ENCODE assay signal across 16 cellular contexts in genomic region chr7:87116315-87116714, GRCh38. TPM values are rescaled to one million over a fixed set of nuclear protein-coding genes. Genes with fewer than 3 reads are reported as not detected.
DNase-seq lines count a peak whose midpoint lies in the region; ATAC-seq, FAIRE-seq and TF ChIP-seq lines count a peak whose summit lies in the region.
"Had no signal": no experiment of that assay in that cellular context is flagged by ENCODE, and none has a peak within 500 bp of the region (broad histone marks: within the 10 kb centered on the region; RNA-seq: fewer than 3 reads in every experiment).

No MANE protein-coding gene starts in this region.

- H2AFZ ChIP-seq in GM12878 (ENCODE audit: control insufficient read depth, low read depth, low read length) = no peak overlapping the region

- intact Hi-C loops in GM12878 (cut with micrococcal nuclease; ENCODE audit: unreplicated experiment) (no loop called here), prostate gland (cut with DNase I) (no loop called here)

- H3K36me3 ChIP-seq in GM12878 (ENCODE audit: control insufficient read depth in 2 of 2, insufficient read depth in 2 of 2, low read length in 1 of 2) = no peaks in the 10 kb centered on the region
- H3K36me3 ChIP-seq in prostate gland = no peaks in the 10 kb centered on the region
- H3K36me3 ChIP-seq in brain microvascular endothelial cell (replicated peaks) = no peaks in the 10 kb centered on the region
- H3K36me3 ChIP-seq: SJSA1 had no signal

- no peak overlapping the region for H3K4me2 ChIP-seq in GM12878 (ENCODE audit: control insufficient read depth, insufficient read depth)

- no peaks in the 10 kb centered on the region for H3K27me3 ChIP-seq in GM12878 (replicated peaks in 1 of 2; ENCODE audit: control insufficient read depth in 2 of 2, insufficient read depth in 2 of 2, low read length in 1 of 2)
- H3K27me3 ChIP-seq in prostate gland (replicated peaks; ENCODE audit: insufficient read depth) = no peaks in the 10 kb centered on the region
- H3K27me3 ChIP-seq in brain microvascular endothelial cell (replicated peaks) = no peaks in the 10 kb centered on the region
- H3K27me3 ChIP-seq: SJSA1 had no signal

- no peaks in the 10 kb centered on the region for H3K79me2 ChIP-seq in GM12878 (ENCODE audit: control insufficient read depth, insufficient read depth, low read length)

- RAD21 ChIA-PET in GM12878 (lab: Charles Lee; ENCODE audit: unreplicated experiment) = no interaction called here

- FAIRE-seq in GM12878 (lab: Jason Lieb, UNC) = peak; percentile 61

- POLR2A ChIA-PET in GM12878 (lab: Charles Lee) = no interaction called here

- no peak overlapping the region for H3K9ac ChIP-seq in GM12878 (ENCODE audit: control insufficient read depth, insufficient read depth, low read length)

- TF ChIP-seq POLR2A in GM12878 (IDR thresholded peaks at IDR 0.05; ENCODE audit: low read depth, low read length) (no peak), prostate gland (IDR thresholded peaks at IDR 0.05) (no peak)

- 6% methylated on average over 1 of the region's 1 CpG for WGBS in GM12878 (ENCODE audit: insufficient coverage, insufficient replicate concordance, low lambda C conversion rate, missing lambda C conversion rate)
- WGBS in prostate gland = 77% methylated on average over 1 of the region's 1 CpG

- SMC1A ChIA-PET in GM12878 (lab: Charles Lee; ENCODE audit: uncharacterized antibody, unreplicated experiment) = no interaction called here

- CTCF ChIA-PET in GM12878 (lab: Yijun Ruan, JAX) = no interaction called here

- no peak for TF ChIP-seq RAD21 in GM12878 (IDR thresholded peaks at IDR 0.05; ENCODE audit: insufficient read depth, low read depth, low read length)

- no peak overlapping the region for H3K27ac ChIP-seq in GM12878 (ENCODE audit: control insufficient read depth, insufficient read depth)
- no peak overlapping the region for H3K27ac ChIP-seq in prostate gland
- H3K27ac ChIP-seq in brain microvascular endothelial cell = no peak overlapping the region
- H3K27ac ChIP-seq: C4-2B, SJSA1 had no signal

- H3K4me1 ChIP-seq in GM12878 (ENCODE audit: control insufficient read depth, insufficient read depth, low read length) (no peaks in the 10 kb centered on the region), prostate gland (replicated peaks) (no peaks in the 10 kb centered on the region)
- H3K4me1 ChIP-seq: SJSA1 had no signal

- BruUV-seq in GM12878 (replicated peaks; lab: Mats Ljungman, UMichigan) = no TSS peak

- in situ Hi-C loops in GM12878 (cut with MboI) (no loop called here), brain microvascular endothelial cell (cut with HindIII; ENCODE audit: low pct_ligation_motif_present, low sequenced_read_pairs) (no loop called here)

- no peak overlapping the region for H3K4me3 ChIP-seq in GM12878
- no peak overlapping the region for H3K4me3 ChIP-seq in prostate gland
- H3K4me3 ChIP-seq in brain microvascular endothelial cell (ENCODE audit: low read depth, low read length) = no peak overlapping the region
- H3K4me3 ChIP-seq: SJSA1 had no signal

- H4K20me1 ChIP-seq in GM12878 (ENCODE audit: control insufficient read depth, insufficient read depth) = no peaks in the 10 kb centered on the region

- no peak for TF ChIP-seq EP300 in GM12878 (IDR thresholded peaks at IDR 0.05; ENCODE audit: borderline replicate concordance in 1 of 2, control insufficient read depth in 1 of 2, low read depth in 2 of 2, low read length in 2 of 2)

- H3K9me3 ChIP-seq in GM12878 (replicated peaks; ENCODE audit: control insufficient read depth, insufficient read depth, low read length) (no peaks in the 10 kb centered on the region; the same call in 2 of the 3 replicates), prostate gland (no peaks in the 10 kb centered on the region)
- H3K9me3 ChIP-seq: SJSA1 had no signal

- TF ChIP-seq CTCF in GM12878 (IDR thresholded peaks at IDR 0.05 in 2 of 3, conservative IDR thresholded peaks at IDR 0.05 in 1 of 3; ENCODE audit: control insufficient read depth in 2 of 3, extremely low read depth in 1 of 3, insufficient read depth in 1 of 3, low read depth in 3 of 3, low read length in 3 of 3) (no peak), prostate gland (IDR thresholded peaks at IDR 0.05) (no peak), brain microvascular endothelial cell (IDR thresholded peaks at IDR 0.05; ENCODE audit: low read depth, low read length, missing control alignments) (no peak)

- no peak for DNase-seq in GM12878 (ENCODE audit: low read depth, low spot score)
- DNase-seq in prostate gland (ENCODE audit: low spot score) = no peak
- no peak for DNase-seq in brain microvascular endothelial cell
- DNase-seq in OCI-M1 (lab: John Stamatoyannopoulos, UW) = no peak
- DNase-seq: COR-L47, GF-D8, NCI-H1436, NCI-H2029, NCI-H2171 treated with DMSO at 0.1 percent for 48 hours, NCI-H446 treated with DMSO at 0.1 percent for 48 hours, NCI-H748 treated with DMSO at 0.1 percent for 48 hours had no signal

- ATAC-seq in GM18868 (IDR thresholded peaks at IDR 0.05; ENCODE audit: unreplicated experiment) (peak; percentile 87), HG02610 (IDR thresholded peaks at IDR 0.05; ENCODE audit: unreplicated experiment) (peak; percentile 72), HG03039 (IDR thresholded peaks at IDR 0.05; ENCODE audit: unreplicated experiment) (peak; percentile 72), GM12878 (peak; percentile 64)

TF ChIP-seq in GM12878, 131 proteins besides CTCF, POLR2A, EP300 and RAD21 (continues in another document):
- TF ChIP-seq CBX5 (IDR thresholded peaks at IDR 0.05; ENCODE audit: low read depth) (no peak), CEBPZ (IDR thresholded peaks at IDR 0.05; ENCODE audit: low read depth, low read length) (no peak), RELA (IDR thresholded peaks at IDR 0.05; ENCODE audit: borderline replicate concordance, partially characterized antibody) (no peak), NRF1 (conservative IDR thresholded peaks at IDR 0.05; ENCODE audit: low read depth, low read length) (no peak), GABPA (IDR thresholded peaks at IDR 0.05; ENCODE audit: low read depth) (no peak)

RNA-seq across cellular contexts. Expression of gene DMTF1, which starts 35.9 kb away (rescaled TPM):
- 798 and 844 TPM in 2 replicates for total RNA-seq in GM12878 (2013; cell fraction: nucleolus; rRNA removed)
- total RNA-seq in GM12878 (2014; rRNA removed) (98.2 and 109 TPM in 2 replicates), GM12878 (2014; rRNA removed; fragmentation: Illumina TruSeq; extraction: Trizol) (96.3 and 108 TPM in 2 replicates), GM12878 (2021) (62.6 and 79.0 TPM in 2 replicates), prostate gland (100 to 1,000 TPM in 1 of 2 donors, 10 to 100 TPM in 1; 30.7 to 100 TPM)
- 58.8 TPM for polyA plus RNA-seq in GM12878 (2011; ENCODE audit: low read depth)
- polyA plus RNA-seq in GM12878 (2011; rRNA removed) (191 and 269 TPM in 2 replicates), GM12878 (2014; fragmentation: Illumina TruSeq; extraction: Trizol) (102 and 133 TPM in 2 replicates), GM12878 (2014; fragmentation: Nextera tagmentation; extraction: Ambion mirVana) (10 to 100 TPM; 24.3 to 28.4 TPM), GM12878 (2014; rRNA removed) (58.0 and 65.0 TPM in 2 replicates), GM12878 (2016; fragmentation: Nextera tagmentation; extraction: Ambion mirVana) (10 to 100 TPM; 49.0 to 52.9 TPM)
- polyA plus RNA-seq in GM12878 (2011; cell fraction: cytosol; rRNA removed) = 50.8 and 53.1 TPM in 2 replicates
- 502 and 620 TPM in 2 replicates for polyA plus RNA-seq in GM12878 (2011; cell fraction: nucleus; rRNA removed)
- 65.8 and 69.4 TPM in 2 replicates for polyA plus RNA-seq in GM12878 (2012)
- polyA minus RNA-seq in GM12878 (2011; rRNA and poly(A)+ RNA removed) = 190 and 273 TPM in 2 replicates
- 25.3 and 38.2 TPM in 2 replicates for polyA minus RNA-seq in GM12878 (2011; cell fraction: cytosol; rRNA and poly(A)+ RNA removed)
- polyA minus RNA-seq in GM12878 (2011; cell fraction: nucleus; rRNA and poly(A)+ RNA removed) = 392 and 529 TPM in 2 replicates

RNA-seq across cellular contexts. Expression of gene ELAPOR2, which starts 56.9 kb away (rescaled TPM):
- not detected in 2 replicates for total RNA-seq in GM12878 (2013; cell fraction: nucleolus; rRNA removed)
- 3.9 and 4.6 TPM in 2 replicates for total RNA-seq in GM12878 (2014; rRNA removed)
- total RNA-seq in GM12878 (2014; rRNA removed; fragmentation: Illumina TruSeq; extraction: Trizol) = 3.3 and 5.3 TPM in 2 replicates
- total RNA-seq in GM12878 (2021) = 4.0 and 7.1 TPM in 2 replicates
- 5.4 TPM for polyA plus RNA-seq in GM12878 (2011; ENCODE audit: low read depth)
- polyA plus RNA-seq in GM12878 (2011; rRNA removed) = 0.12 and 0.14 TPM in 2 replicates
- 0.01 and 0.05 TPM in 2 replicates for polyA plus RNA-seq in GM12878 (2011; cell fraction: cytosol; rRNA removed)
- polyA plus RNA-seq in GM12878 (2011; cell fraction: nucleus; rRNA removed) = 0.12 TPM in 1 of 2 replicates, not detected in the other
- 4.5 and 5.2 TPM in 2 replicates for polyA plus RNA-seq in GM12878 (2012)
- 4.6 and 5.3 TPM in 2 replicates for polyA plus RNA-seq in GM12878 (2014; fragmentation: Illumina TruSeq; extraction: Trizol)
- 1 to 10 TPM; 1.3 to 2.3 TPM for polyA plus RNA-seq in GM12878 (2014; fragmentation: Nextera tagmentation; extraction: Ambion mirVana)
- 2.7 and 5.1 TPM in 2 replicates for polyA plus RNA-seq in GM12878 (2014; rRNA removed)
- polyA plus RNA-seq in GM12878 (2016; fragmentation: Nextera tagmentation; extraction: Ambion mirVana) = 1 to 10 TPM; 1.6 to 3.7 TPM
- polyA minus RNA-seq in GM12878 (2011; rRNA and poly(A)+ RNA removed) = 0.15 and 0.37 TPM in 2 replicates
- polyA minus RNA-seq in GM12878 (2011; cell fraction: cytosol; rRNA and poly(A)+ RNA removed) = 1.7 TPM in 1 of 2 replicates, not detected in the other
- 0.36 TPM in 1 of 2 replicates, not detected in the other for polyA minus RNA-seq in GM12878 (2011; cell fraction: nucleus; rRNA and poly(A)+ RNA removed)
- total RNA-seq in prostate gland = 10 to 100 TPM; 15.5 to 19.9 TPM
